Comparison of ENCODE assay signal across 8 cellular contexts in genomic region chrX:74614193-74614909, GRCh38. TPM values are rescaled to one million over a fixed set of nuclear protein-coding genes. Genes with fewer than 3 reads are reported as not detected.
DNase-seq lines count a peak whose midpoint lies in the region; ATAC-seq, FAIRE-seq and TF ChIP-seq lines count a peak whose summit lies in the region.

RLIM (minus strand) TSS chrX:74614624; CDS start chrX:74595977, 18,647 bp downstream.

- peak; percentile 49 for TF ChIP-seq POLR2A in esophagus muscularis mucosa (IDR thresholded peaks at IDR 0.05; ENCODE audit: low read depth)

- DNase-seq in DMS79 (lab: John Stamatoyannopoulos, UW) (peak; percentile 90), RCC 7860 (ENCODE audit: low spot score) (peak; percentile 82), esophagus muscularis mucosa (ENCODE audit: extremely low spot score) (peak; percentile 98)
- peak; percentile 88 to 92 for DNase-seq in activated T-cell treated with anti-CD3 and anti-CD28 coated beads, Interleukin-2, amount 50 U/mL, for 72 hours
- peak; percentile 86 to 89 for DNase-seq in stimulated activated CD8-positive, alpha-beta memory T cell treated with anti-CD3 and anti-CD28 coated beads, Interleukin-7, amount 100 ng/mL, for 4 hours (ENCODE audit: low read depth in 2 of 2)

- peak within 1 kb of the TSS; percentile 97 for H3K27ac ChIP-seq in KOPT-K1 (ENCODE audit: low read depth, low read length, poor library complexity, severe bottlenecking)
- H3K27ac ChIP-seq in esophagus muscularis mucosa (replicated peaks in 1 of 4): peak within 1 kb of the TSS; percentile 91 to 97 (median 97)
- peak within 1 kb of the TSS; percentile 95 for H3K27ac ChIP-seq in muscle layer of duodenum (ENCODE audit: low read length)

- 47% methylated on average over 31 of the region's 59 CpGs for WGBS in esophagus muscularis mucosa

- peaks cover 11% of the 10 kb centered on the region for H3K4me1 Mint-ChIP-seq in activated T-cell treated with anti-CD3 and anti-CD28 coated beads, Interleukin-2, amount 50 U/mL, for 72 hours (ENCODE audit: low read depth)

- H3K36me3 ChIP-seq in KOPT-K1 (ENCODE audit: insufficient read depth, low read length): peaks cover 22% of the 10 kb centered on the region
- H3K36me3 ChIP-seq in esophagus muscularis mucosa: no peaks in the 10 kb centered on the region
- no peaks in the 10 kb centered on the region for H3K36me3 ChIP-seq in muscle layer of duodenum (ENCODE audit: control insufficient read depth in 1 of 2, insufficient read depth in 2 of 2, low read length in 2 of 2)

- peak; percentile 97 for ATAC-seq in GM21786 (IDR thresholded peaks at IDR 0.05; ENCODE audit: unreplicated experiment)
- peak; percentile 95 for ATAC-seq in activated T-cell treated with anti-CD3 and anti-CD28 coated beads, Interleukin-2, amount 50 U/mL, for 72 hours (replicated peaks in 1 of 2)

- H3K4me3 Mint-ChIP-seq in activated T-cell treated with anti-CD3 and anti-CD28 coated beads, Interleukin-2, amount 50 U/mL, for 72 hours: peak within 1 kb of the TSS; percentile 94 to 99

- peak; percentile 94 for FAIRE-seq in RCC 7860 (lab: Jason Lieb, UNC)

- no peaks in the 10 kb centered on the region for H3K9me3 ChIP-seq in KOPT-K1 (ENCODE audit: insufficient read depth, low read length, poor library complexity, severe bottlenecking)
- H3K9me3 ChIP-seq in esophagus muscularis mucosa: no peaks in the 10 kb centered on the region
- no peaks in the 10 kb centered on the region for H3K9me3 ChIP-seq in muscle layer of duodenum (ENCODE audit: control insufficient read depth in 1 of 2, low read length in 2 of 2)

- peak; percentile 84 for TF ChIP-seq EP300 in esophagus muscularis mucosa (IDR thresholded peaks at IDR 0.05)

- peaks cover under 1% of the 10 kb centered on the region for H3K27me3 Mint-ChIP-seq in activated T-cell treated with anti-CD3 and anti-CD28 coated beads, Interleukin-2, amount 50 U/mL, for 72 hours (ENCODE audit: low read depth)

- peak within 1 kb of the TSS; percentile 100 for H3K27ac Mint-ChIP-seq in activated T-cell treated with anti-CD3 and anti-CD28 coated beads, Interleukin-2, amount 50 U/mL, for 72 hours

- H3K4me3 ChIP-seq in esophagus muscularis mucosa (peak within 1 kb of the TSS; percentile 67 to 81 (median 76)), muscle layer of duodenum (ENCODE audit: low read depth in 1 of 2, low read length in 2 of 2) (peak within 1 kb of the TSS; percentile 78 to 86)

- intact Hi-C loops in esophagus muscularis mucosa (cut with DNase I): loop anchor here (2.0 to 10.0 kb wide), 2 partner anchors 310 to 540 kb away; partner anchors contain the start of genes ABCB7 and NEXMIF

- H3K27me3 ChIP-seq in esophagus muscularis mucosa (no peaks in the 10 kb centered on the region), muscle layer of duodenum (ENCODE audit: low read depth, low read length) (no peaks in the 10 kb centered on the region)

- H3K4me1 ChIP-seq in esophagus muscularis mucosa: peaks cover 0 to 19% (median 16%) of the 10 kb centered on the region in 4 donors
- H3K4me1 ChIP-seq in muscle layer of duodenum (ENCODE audit: control insufficient read depth in 1 of 2, insufficient read depth in 2 of 2, low read length in 2 of 2): peaks cover 0 to 5% of the 10 kb centered on the region in 2 donors

- H3K36me3 Mint-ChIP-seq in activated T-cell treated with anti-CD3 and anti-CD28 coated beads, Interleukin-2, amount 50 U/mL, for 72 hours (ENCODE audit: insufficient read depth in 2 of 2): peaks cover 6 to 8% of the 10 kb centered on the region in 2 donors

- no peak for TF ChIP-seq CTCF in esophagus muscularis mucosa (IDR thresholded peaks at IDR 0.05)

- H3K9me3 Mint-ChIP-seq in activated T-cell treated with anti-CD3 and anti-CD28 coated beads, Interleukin-2, amount 50 U/mL, for 72 hours: no peaks in the 10 kb centered on the region

RNA-seq across cellular contexts. Expression of gene RLIM, which starts in this region (rescaled TPM):
- 10 to 100 TPM; 29.9 to 35.0 TPM for total RNA-seq in activated T-cell treated with anti-CD3 and anti-CD28 coated beads, Interleukin-2, amount 50 U/mL, for 72 hours
- 10 to 100 TPM; 19.3 to 47.5 (median 25.0) TPM for total RNA-seq in esophagus muscularis mucosa

Comparison
In these comparisons a context has a peak if more than half of its experiments do, and no peak if none do; other contexts are left out.
1. Peak in every context shown above with its lines: DNase-seq, ATAC-seq, H3K4me3 ChIP-seq and H3K27ac ChIP-seq.